ENCODE assay signal across 24 cellular contexts in genomic region chr3:155009217-155009616, GRCh38.
A peak's percentile ranks its signal among the peaks of the same experiment; 100 is the strongest.
DNase-seq lines count a peak whose midpoint lies in the region; ATAC-seq, FAIRE-seq and TF ChIP-seq lines count a peak whose summit lies in the region.
"Had no signal": no experiment of that assay in that cellular context is flagged by ENCODE, and none has a peak within 500 bp of the region (broad histone marks: within the 10 kb centered on the region; RNA-seq: fewer than 3 reads in every experiment).

No MANE protein-coding gene starts in this region.

- no peaks in the 10 kb centered on the region for H3K4me1 ChIP-seq in HepG2 (ENCODE audit: insufficient read depth, low read length)
- no peaks in the 10 kb centered on the region for H3K4me1 ChIP-seq in right lobe of liver
- H3K4me1 ChIP-seq in IMR-90 (ENCODE audit: control insufficient read depth, insufficient read depth, low read length), result no peaks in the 10 kb centered on the region
- peaks cover 0 to 11% of the 10 kb centered on the region in 2 experiments; a peak in 3 of 5 replicates for H3K4me1 ChIP-seq in K562 (replicated peaks in 1 of 2; ENCODE audit: control insufficient read depth in 2 of 2, insufficient read depth in 2 of 2, low read length in 2 of 2)
- H3K4me1 ChIP-seq: BE2C had no signal

- no peak for TF ChIP-seq RAD21 in HepG2 (CRISPR knock-in tag; IDR thresholded peaks at IDR 0.05)
- no peak for TF ChIP-seq RAD21 in IMR-90 (IDR thresholded peaks at IDR 0.05; ENCODE audit: low read length)
- TF ChIP-seq RAD21 in K562 (CRISPR knock-in tag; conservative IDR thresholded peaks at IDR 0.05 in 1 of 2, IDR thresholded peaks at IDR 0.05 in 1 of 2), result no peak

- in situ Hi-C loops in HepG2 (cut with HindIII; ENCODE audit: extremely low pct_ligation_motif_present, low pct_unique_long_range_greater_than_20kb) (no loop called here), IMR-90 (cut with MboI; ENCODE audit: low sequenced_read_pairs) (no loop called here), K562 (cut with MboI) (no loop called here)

- no peak overlapping the region for H2BK20ac ChIP-seq in IMR-90 (ENCODE audit: low read depth, low read length)

- CTCF ChIA-PET in HepG2 (lab: Yijun Ruan, JAX; ENCODE audit: low intra/inter-chr PET ratio, low total read pairs), result no interaction called here
- CTCF ChIA-PET in IMR-90 (lab: Yijun Ruan, JAX), result no interaction called here
- CTCF ChIA-PET in K562 (lab: Yijun Ruan, JAX; ENCODE audit: low intra/inter-chr PET ratio), result no interaction called here

- H2AFZ ChIP-seq in HepG2 (ENCODE audit: low read length), result no peak overlapping the region
- no peak overlapping the region for H2AFZ ChIP-seq in IMR-90 (replicated peaks; ENCODE audit: low read length, poor library complexity)
- peak overlapping the region; percentile 23 for H2AFZ ChIP-seq in K562 (ENCODE audit: low read depth, low read length)

- DNase-seq in HepG2 (ENCODE audit: low spot score) (no peak), right lobe of liver (no peak), IMR-90 (no peak), K562 (ENCODE audit: extremely low read depth in 1 of 4, low spot score in 3 of 4) (no peak), NCI-H446 treated with DMSO at 0.1 percent for 48 hours (lab: John Stamatoyannopoulos, UW) (no peak), GM19239 (ENCODE audit: insufficient read length, low spot score) (no peak), GM19238 (ENCODE audit: insufficient read length, low spot score) (no peak)
- DNase-seq: ACHN; BE2C; C1 segment of cervical spinal cord; CD4-positive, alpha-beta memory T cell; CD4-positive, CD25-positive, alpha-beta regulatory T cell; CD8-positive, alpha-beta memory T cell; COR-L47; DMS 273 treated with DMSO at 0.1 percent for 48 hours; DMS153; DMS53; DMS79; DND-41; EL; GF-D8 had no signal

- no peak for TF ChIP-seq EP300 in HepG2 (IDR thresholded peaks at IDR 0.05; ENCODE audit: low read depth in 2 of 2, low read length in 2 of 2)
- no peak for TF ChIP-seq EP300 in HepG2 (CRISPR knock-in tag; IDR thresholded peaks at IDR 0.05; ENCODE audit: borderline replicate concordance)
- TF ChIP-seq EP300 in K562 (IDR thresholded peaks at IDR 0.05; ENCODE audit: low read length), result 0 out of 2 replicates have a peak, but pooled peaks have one; percentile 18

- no peak for FAIRE-seq in HepG2 (lab: Jason Lieb, UNC)
- FAIRE-seq in K562 (lab: Jason Lieb, UNC), result no peak
- no peak for FAIRE-seq in GM19239 (lab: Jason Lieb, UNC)
- FAIRE-seq: GM12891 had no signal

- H3K9ac ChIP-seq in HepG2 (ENCODE audit: insufficient read depth, low read depth, low read length), result no peak overlapping the region
- no peak overlapping the region for H3K9ac ChIP-seq in IMR-90 (ENCODE audit: low read depth, low read length)
- H3K9ac ChIP-seq in K562 (ENCODE audit: insufficient read depth in 1 of 2, low read depth in 2 of 2, low read length in 2 of 2), result no peak overlapping the region
- H3K9ac ChIP-seq: BLaER1 had no signal

- H3K27me3 ChIP-seq in HepG2 (ENCODE audit: control insufficient read depth in 1 of 2, insufficient read depth in 2 of 2, low read length in 2 of 2) (no peaks in the 10 kb centered on the region), right lobe of liver (no peaks in the 10 kb centered on the region), IMR-90 (ENCODE audit: control insufficient read depth, insufficient read depth, low read length) (no peaks in the 10 kb centered on the region), K562 (ENCODE audit: control insufficient read depth in 2 of 2, insufficient read depth in 2 of 2, low read length in 2 of 2) (no peaks in the 10 kb centered on the region)
- H3K27me3 ChIP-seq: BE2C, BLaER1 had no signal

- H2BK120ac ChIP-seq in IMR-90 (ENCODE audit: low read depth, low read length), result no peak overlapping the region

- no peak overlapping the region for H2AK5ac ChIP-seq in IMR-90 (ENCODE audit: low read depth, low read length)

- BruUV-seq in HepG2 (replicated peaks; lab: Mats Ljungman, UMichigan), result no TSS peak
- BruUV-seq in IMR-90 (replicated peaks; lab: Mats Ljungman, UMichigan), result no TSS peak
- no TSS peak for BruUV-seq in K562 (replicated peaks; lab: Mats Ljungman, UMichigan)

- POLR2A ChIA-PET in HepG2 (lab: Yijun Ruan, JAX), result no interaction called here
- POLR2A ChIA-PET in IMR-90 (lab: Charles Lee; ENCODE audit: unreplicated experiment), result no interaction called here
- POLR2A ChIA-PET in K562 (lab: Yijun Ruan, JAX), result no interaction called here

- no peaks in the 10 kb centered on the region for H3K79me1 ChIP-seq in IMR-90 (ENCODE audit: low read depth in 1 of 2, low read length in 2 of 2)

- H4K91ac ChIP-seq in IMR-90 (ENCODE audit: insufficient read depth, low read depth, low read length), result no peak overlapping the region

- dilution Hi-C loops in IMR-90 (cut with HindIII; ENCODE audit: low sequenced_read_pairs, unreplicated experiment), result no loop called here

- H3K27ac ChIP-seq in HepG2 (ENCODE audit: extremely low read length, insufficient read depth, low read length), result no peak overlapping the region
- no peak overlapping the region for H3K27ac ChIP-seq in right lobe of liver
- no peak overlapping the region for H3K27ac ChIP-seq in IMR-90 (ENCODE audit: insufficient read depth, low read length)
- H3K27ac ChIP-seq in K562 (ENCODE audit: extremely low read depth, low read depth, low read length), result peak overlapping the region; percentile 37; the same call in 1 of the 3 replicates
- H3K27ac ChIP-seq: 22Rv1, BLaER1 had no signal

- no peaks in the 10 kb centered on the region for H3K9me3 ChIP-seq in HepG2 (ENCODE audit: low read length)
- H3K9me3 ChIP-seq in right lobe of liver, result no peaks in the 10 kb centered on the region
- H3K9me3 ChIP-seq in IMR-90 (ENCODE audit: control insufficient read depth, insufficient read depth, low read length), result no peaks in the 10 kb centered on the region; the same call in 1 of the 2 replicates
- no peaks in the 10 kb centered on the region for H3K9me3 ChIP-seq in K562 (replicated peaks; ENCODE audit: control insufficient read depth, insufficient read depth, low read depth, low read length)
- H3K9me3 ChIP-seq: BE2C had no signal

- H3K14ac ChIP-seq in IMR-90 (replicated peaks; ENCODE audit: low read depth, low read length), result no peak overlapping the region

- H4K20me1 ChIP-seq in HepG2 (ENCODE audit: insufficient read depth, low read length) (no peaks in the 10 kb centered on the region), IMR-90 (ENCODE audit: insufficient read depth, low read length) (no peaks in the 10 kb centered on the region), K562 (replicated peaks; ENCODE audit: control insufficient read depth, insufficient read depth, low read length) (no peaks in the 10 kb centered on the region)
- H4K20me1 ChIP-seq: BLaER1 had no signal

- H3K9me1 ChIP-seq in IMR-90 (ENCODE audit: insufficient read depth, low read length) (no peaks in the 10 kb centered on the region), K562 (ENCODE audit: control insufficient read depth, insufficient read depth, low read length) (no peaks in the 10 kb centered on the region)

- no peak overlapping the region for H2BK5ac ChIP-seq in IMR-90 (ENCODE audit: low read depth, low read length, poor library complexity, severe bottlenecking)

- H4K8ac ChIP-seq in IMR-90 (ENCODE audit: low read depth in 2 of 2, low read length in 2 of 2), result no peak overlapping the region

- intact Hi-C loops in HepG2 (cut with micrococcal nuclease; ENCODE audit: unreplicated experiment) (no loop called here), right lobe of liver (cut with DNase I) (no loop called here), IMR-90 (cut with micrococcal nuclease) (no loop called here), K562 (cut with micrococcal nuclease) (no loop called here)

- no peak overlapping the region for H3K56ac ChIP-seq in IMR-90 (ENCODE audit: extremely low read depth, insufficient read depth, low read length)

- H3K36me3 ChIP-seq in HepG2 (replicated peaks in 1 of 2; ENCODE audit: control insufficient read depth in 1 of 2, insufficient read depth in 2 of 2, low read length in 2 of 2), result no peaks in the 10 kb centered on the region
- no peaks in the 10 kb centered on the region for H3K36me3 ChIP-seq in right lobe of liver
- H3K36me3 ChIP-seq in IMR-90 (ENCODE audit: control insufficient read depth, insufficient read depth, low read length), result no peaks in the 10 kb centered on the region
- H3K36me3 ChIP-seq in K562 (ENCODE audit: control insufficient read depth, insufficient read depth, low read length), result no peaks in the 10 kb centered on the region
- H3K36me3 ChIP-seq: BE2C, BLaER1 had no signal

- no peak overlapping the region for H2BK15ac ChIP-seq in IMR-90 (ENCODE audit: low read depth, low read length)

- H3K18ac ChIP-seq in IMR-90 (ENCODE audit: low read depth, low read length), result no peak overlapping the region

- no peak for ATAC-seq in HepG2
- ATAC-seq in right lobe of liver, result no peak
- no peak for ATAC-seq in IMR-90 (ENCODE audit: low read depth)
- ATAC-seq in K562, result no peak

- H2AK9ac ChIP-seq in IMR-90 (replicated peaks; ENCODE audit: low read depth, low read length, poor library complexity), result no peak overlapping the region

- 67% methylated on average over 2 of the region's 2 CpGs for WGBS in HepG2 (ENCODE audit: low lambda C conversion rate)
- WGBS in right lobe of liver (ENCODE audit: insufficient coverage, low coverage, low lambda C conversion rate, missing lambda C conversion rate), result 71% methylated on average over 2 of the region's 2 CpGs
- WGBS in IMR-90 (ENCODE audit: extremely low coverage in 2 of 2, insufficient read length in 1 of 2), 2 experiments, result no CpG with 5 or more reads among the region's 2 CpGs
- WGBS in K562 (ENCODE audit: insufficient coverage, low coverage, missing lambda C conversion rate), result 52% methylated on average over 2 of the region's 2 CpGs

- no peak overlapping the region for H3K4ac ChIP-seq in IMR-90 (ENCODE audit: low read depth, low read length)

- H4K5ac ChIP-seq in IMR-90 (ENCODE audit: low read depth, low read length), result no peak overlapping the region

- H3K4me2 ChIP-seq in HepG2 (ENCODE audit: low read depth, low read length), result no peak overlapping the region
- H3K4me2 ChIP-seq in IMR-90 (ENCODE audit: low read depth, low read length), result no peak overlapping the region
- no peak overlapping the region for H3K4me2 ChIP-seq in K562 (ENCODE audit: insufficient read depth, low read length)
- H3K4me2 ChIP-seq: BLaER1 had no signal

- no peak overlapping the region for H3K23ac ChIP-seq in IMR-90 (ENCODE audit: low read depth, low read length)

- H3K79me2 ChIP-seq in HepG2 (ENCODE audit: insufficient read depth, low read length) (no peaks in the 10 kb centered on the region), K562 (ENCODE audit: control insufficient read depth, insufficient read depth, low read length) (no peaks in the 10 kb centered on the region)

- TF ChIP-seq CTCF in HepG2 (CRISPR knock-in tag; IDR thresholded peaks at IDR 0.05), result no peak
- no peak for TF ChIP-seq CTCF in right lobe of liver (IDR thresholded peaks at IDR 0.05)
- TF ChIP-seq CTCF in IMR-90 (conservative IDR thresholded peaks at IDR 0.05; ENCODE audit: low read depth, low read length), result no peak
- no peak for TF ChIP-seq CTCF in K562 (IDR thresholded peaks at IDR 0.05 in 2 of 3, conservative IDR thresholded peaks at IDR 0.05 in 1 of 3; ENCODE audit: insufficient read depth in 2 of 3, low read depth in 1 of 3, low read length in 3 of 3)

- no peak for TF ChIP-seq POLR2A in HepG2 (IDR thresholded peaks at IDR 0.05; ENCODE audit: insufficient read depth in 1 of 2, low read depth in 2 of 2, low read length in 2 of 2)
- TF ChIP-seq POLR2A in right lobe of liver (IDR thresholded peaks at IDR 0.05), result no peak
- no peak for TF ChIP-seq POLR2A in IMR-90 (IDR thresholded peaks at IDR 0.05; ENCODE audit: low read depth, low read length)
- no peak for TF ChIP-seq POLR2A in K562 (conservative IDR thresholded peaks at IDR 0.05)

- H3K4me3 ChIP-seq in HepG2 (replicated peaks in 1 of 3; ENCODE audit: insufficient read depth in 1 of 3, low read depth in 2 of 3, low read length in 3 of 3) (no peak overlapping the region), right lobe of liver (no peak overlapping the region), IMR-90 (ENCODE audit: insufficient read depth, low read depth, low read length) (no peak overlapping the region), K562 (no peak overlapping the region)
- H3K4me3 ChIP-seq: BLaER1 had no signal

Comparison
In these comparisons a context has a peak if more than half of its experiments do, and no peak if none do; other contexts are left out.
1. Of the 241 proteins assayed by ChIP-seq in both HepG2 and K562: peak only in HepG2: none; only in K562: EP300, MAFF, MAFG, MEIS2 and NFE2; in both: MAFK; in neither: 235.